ENCODE assay signal across 9 cellular contexts in genomic region chr9:7298123-7298522, GRCh38.
DNase-seq lines count a peak whose midpoint lies in the region; ATAC-seq and TF ChIP-seq lines count a peak whose summit lies in the region.
"Had no signal": no experiment of that assay in that cellular context is flagged by ENCODE, and none has a peak within 500 bp of the region (broad histone marks: within the 10 kb centered on the region; RNA-seq: fewer than 3 reads in every experiment).

No MANE protein-coding gene starts in this region.

- H3K4me2 ChIP-seq in neural progenitor cell: no peak overlapping the region

- H2AFZ ChIP-seq in neural progenitor cell (replicated peaks): peak overlapping the region; percentile 29

- ATAC-seq in GM18873 (IDR thresholded peaks at IDR 0.05; ENCODE audit: low FRiP score, unreplicated experiment): peak; percentile 99
- ATAC-seq in GM21515 (IDR thresholded peaks at IDR 0.05; ENCODE audit: unreplicated experiment): peak; percentile 99
- ATAC-seq in HG03442 (IDR thresholded peaks at IDR 0.05; ENCODE audit: unreplicated experiment): peak; percentile 99
- ATAC-seq in omental fat pad (ENCODE audit: low FRiP score): no peak

- no peaks in the 10 kb centered on the region for H3K27me3 ChIP-seq in neural progenitor cell

- no peaks in the 10 kb centered on the region for H3F3A ChIP-seq in neural progenitor cell (ENCODE audit: low read depth)

- no peak overlapping the region for H3K27ac Mint-ChIP-seq in neural progenitor cell
- H3K27ac Mint-ChIP-seq in mesothelial cell of epicardium: no peak overlapping the region

- H3K4me1 Mint-ChIP-seq in neural progenitor cell: no peaks in the 10 kb centered on the region
- no peaks in the 10 kb centered on the region for H3K4me1 Mint-ChIP-seq in mesothelial cell of epicardium

- H4K20me1 ChIP-seq in neural progenitor cell (ENCODE audit: low read depth): no peaks in the 10 kb centered on the region

- H3K36me3 Mint-ChIP-seq in neural progenitor cell (no peaks in the 10 kb centered on the region), mesothelial cell of epicardium (no peaks in the 10 kb centered on the region)

- no peak for TF ChIP-seq CTCF in neural progenitor cell (IDR thresholded peaks at IDR 0.05)
- TF ChIP-seq CTCF in mesothelial cell of epicardium (IDR thresholded peaks at IDR 0.05; ENCODE audit: unreplicated experiment): no peak
- no peak for TF ChIP-seq CTCF in omental fat pad (IDR thresholded peaks at IDR 0.05)

- DNase-seq in neural progenitor cell (ENCODE audit: low spot score) (no peak), mesothelial cell of epicardium (ENCODE audit: low spot score in 2 of 2, unreplicated experiment in 2 of 2) (no peak), NCI-H748 (lab: John Stamatoyannopoulos, UW; ENCODE audit: unreplicated experiment) (no peak), omental fat pad (ENCODE audit: low spot score) (no peak)
- DNase-seq: NCI-H526 had no signal

- no peaks in the 10 kb centered on the region for H3K9me3 ChIP-seq in neural progenitor cell (ENCODE audit: low read depth)

- no peaks in the 10 kb centered on the region for H3K4me1 ChIP-seq in neural progenitor cell

- no peaks in the 10 kb centered on the region for H3K27me3 Mint-ChIP-seq in neural progenitor cell (ENCODE audit: insufficient read depth, low read depth)
- H3K27me3 Mint-ChIP-seq in mesothelial cell of epicardium (ENCODE audit: low read depth): peaks cover 1% of the 10 kb centered on the region

- no peak overlapping the region for H3K4me3 ChIP-seq in neural progenitor cell

- H3K9ac ChIP-seq in neural progenitor cell: no peak overlapping the region

- H3K9me3 Mint-ChIP-seq in neural progenitor cell: peaks cover 2% of the 10 kb centered on the region
- H3K9me3 Mint-ChIP-seq in mesothelial cell of epicardium: peaks cover 7% of the 10 kb centered on the region

- H3K4me3 Mint-ChIP-seq in neural progenitor cell (no peak overlapping the region), mesothelial cell of epicardium (no peak overlapping the region)
- H3K4me3 Mint-ChIP-seq: neural crest cell had no signal

- H3K79me2 ChIP-seq in neural progenitor cell (ENCODE audit: low read depth): no peaks in the 10 kb centered on the region

- H3K27ac ChIP-seq in neural progenitor cell: no peak overlapping the region

- H3K36me3 ChIP-seq in neural progenitor cell: no peaks in the 10 kb centered on the region
